Comparison of ENCODE assay signal across 27 cellular contexts in the genomic region with DNA sequence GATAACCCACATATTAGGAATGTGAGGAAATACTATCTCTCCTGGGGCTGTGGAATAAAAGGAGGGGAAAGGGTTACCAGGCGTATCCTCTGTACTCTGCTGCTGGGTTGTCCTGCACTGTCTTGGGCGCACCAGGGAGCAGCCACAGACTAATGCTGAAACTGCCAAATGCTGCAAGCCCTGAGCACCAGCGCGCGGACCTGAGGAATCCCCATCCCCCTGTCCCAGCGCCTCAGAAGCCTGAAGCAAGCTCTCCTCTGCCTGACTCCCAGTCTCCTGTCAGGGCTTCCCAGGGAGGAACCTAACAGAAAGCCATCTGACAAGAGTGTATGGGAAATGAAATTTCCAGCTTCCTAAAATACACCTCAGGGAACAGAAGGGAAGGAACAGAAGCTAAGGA.
"Had no signal": no experiment of that assay in that cellular context is flagged by ENCODE, and none has a peak within 500 bp of the region (broad histone marks: within the 10 kb centered on the region; RNA-seq: fewer than 3 reads in every experiment).

No MANE protein-coding gene starts in this region.

- FAIRE-seq: RCC 7860 had no signal

- H3K36me3 ChIP-seq: brain microvascular endothelial cell, WERI-Rb-1 had no signal

- H3K27ac ChIP-seq: brain microvascular endothelial cell, PC-9, WERI-Rb-1 had no signal

- H3K4me2 ChIP-seq: PC-9 had no signal

- DNase-seq: activated CD4-positive, alpha-beta T cell treated with anti-CD3 and anti-CD28 coated beads, Interleukin-2, amount 10 ng/mL, durations not matched to agents 24 days and 14 days; activated CD4-positive, alpha-beta T cell treated with anti-CD3 and anti-CD28 coated beads, Interleukin-2, amount 50 U/mL, for 4 hours; activated CD8-positive, alpha-beta T cell treated with anti-CD3 and anti-CD28 coated beads for 36 hours; activated effector memory CD4-positive, alpha-beta T cell treated with anti-CD3 and anti-CD28 coated beads, Interleukin-2, amount 50 U/mL, for 16 hours; activated naive CD4-positive, alpha-beta T cell; activated naive CD4-positive, alpha-beta T cell treated with anti-CD3 and anti-CD28 coated beads, Interleukin-2, amount 50 U/mL, for 16 hours; activated naive CD8-positive, alpha-beta T cell treated with anti-CD3 and anti-CD28 coated beads for 36 hours; activated T-cell treated with anti-CD3 and anti-CD28 coated beads, Interleukin-2, amount 50 U/mL, for 1 hour; activated T-cell treated with anti-CD3 and anti-CD28 coated beads, Interleukin-2, amount 50 U/mL, for 72 hours; amniotic stem cell; aorta; brain microvascular endothelial cell; Karpas-422; NCI-H1105; NCI-H1417 treated with DMSO at 0.1 percent for 48 hours; NCI-H187 treated with DMSO at 0.1 percent for 48 hours; NCI-H2081; NCI-H2171 treated with DMSO at 0.1 percent for 48 hours; NCI-H2227 treated with DMSO at 0.1 percent for 48 hours; NCI-H526; NCI-H748 treated with DMSO at 0.1 percent for 48 hours; NK-92 treated with Interleukin-12 subunit alpha and Interleukin-12 subunit beta, amount 100 ng/mL, for 24 hours; PC-9; Right ventricle myocardium superior; T1000; WERI-Rb-1 had no signal

- H2AFZ ChIP-seq: PC-9 had no signal

- H3K4me3 ChIP-seq: PC-9 had no signal
